Comparison of ENCODE assay signal across 1 cellular context in the genomic region with DNA sequence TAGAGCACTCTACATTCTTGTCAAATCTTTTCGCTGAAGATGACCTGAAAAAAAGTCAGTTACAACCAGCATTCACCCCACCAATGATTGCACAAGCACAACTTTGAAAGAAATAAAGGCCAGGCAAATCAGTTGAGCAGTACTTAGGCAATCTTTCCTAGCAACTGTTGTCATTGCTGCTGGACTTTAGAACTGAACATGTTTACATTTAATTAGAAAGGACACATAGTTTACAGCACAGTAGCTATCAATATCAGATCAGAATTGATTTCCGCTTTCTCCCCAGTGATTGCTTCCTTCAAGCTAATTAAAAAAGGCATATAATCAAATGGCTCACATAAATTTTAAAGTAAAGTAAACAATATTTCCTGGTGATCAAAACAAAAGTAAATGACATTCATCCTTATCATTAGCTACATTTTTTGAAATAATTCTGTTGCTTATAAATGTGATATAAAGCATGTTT.
TF ChIP-seq lines count a peak whose summit lies in the region.

No MANE protein-coding gene starts in this region.

TF ChIP-seq in HepG2, 621 proteins besides CTCF, POLR2A, EP300 and RAD21 (continued from another document and continues in another):
- TF ChIP-seq, protein P1, sequence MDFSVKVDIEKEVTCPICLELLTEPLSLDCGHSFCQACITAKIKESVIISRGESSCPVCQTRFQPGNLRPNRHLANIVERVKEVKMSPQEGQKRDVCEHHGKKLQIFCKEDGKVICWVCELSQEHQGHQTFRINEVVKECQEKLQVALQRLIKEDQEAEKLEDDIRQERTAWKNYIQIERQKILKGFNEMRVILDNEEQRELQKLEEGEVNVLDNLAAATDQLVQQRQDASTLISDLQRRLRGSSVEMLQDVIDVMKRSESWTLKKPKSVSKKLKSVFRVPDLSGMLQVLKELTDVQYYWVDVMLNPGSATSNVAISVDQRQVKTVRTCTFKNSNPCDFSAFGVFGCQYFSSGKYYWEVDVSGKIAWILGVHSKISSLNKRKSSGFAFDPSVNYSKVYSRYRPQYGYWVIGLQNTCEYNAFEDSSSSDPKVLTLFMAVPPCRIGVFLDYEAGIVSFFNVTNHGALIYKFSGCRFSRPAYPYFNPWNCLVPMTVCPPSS (IDR thresholded peaks at IDR 0.05): no peak
- TF ChIP-seq, protein P2, sequence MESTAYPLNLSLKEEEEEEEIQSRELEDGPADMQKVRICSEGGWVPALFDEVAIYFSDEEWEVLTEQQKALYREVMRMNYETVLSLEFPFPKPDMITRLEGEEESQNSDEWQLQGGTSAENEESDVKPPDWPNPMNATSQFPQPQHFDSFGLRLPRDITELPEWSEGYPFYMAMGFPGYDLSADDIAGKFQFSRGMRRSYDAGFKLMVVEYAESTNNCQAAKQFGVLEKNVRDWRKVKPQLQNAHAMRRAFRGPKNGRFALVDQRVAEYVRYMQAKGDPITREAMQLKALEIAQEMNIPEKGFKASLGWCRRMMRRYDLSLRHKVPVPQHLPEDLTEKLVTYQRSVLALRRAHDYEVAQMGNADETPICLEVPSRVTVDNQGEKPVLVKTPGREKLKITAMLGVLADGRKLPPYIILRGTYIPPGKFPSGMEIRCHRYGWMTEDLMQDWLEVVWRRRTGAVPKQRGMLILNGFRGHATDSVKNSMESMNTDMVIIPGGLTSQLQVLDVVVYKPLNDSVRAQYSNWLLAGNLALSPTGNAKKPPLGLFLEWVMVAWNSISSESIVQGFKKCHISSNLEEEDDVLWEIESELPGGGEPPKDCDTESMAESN (CRISPR knock-in tag; conservative IDR thresholded peaks at IDR 0.05): peak; percentile 96
- TF ChIP-seq ZNF777 (CRISPR knock-in tag; IDR thresholded peaks at IDR 0.05): no peak
- no peak for TF ChIP-seq ZNF577 (CRISPR knock-in tag; IDR thresholded peaks at IDR 0.05; ENCODE audit: borderline replicate concordance, low read depth)
- TF ChIP-seq ZSCAN31 (CRISPR knock-in tag; IDR thresholded peaks at IDR 0.05; ENCODE audit: low read depth): peak; percentile 97
- peak; percentile 88 for TF ChIP-seq JUN (CRISPR knock-in tag; IDR thresholded peaks at IDR 0.05)
- TF ChIP-seq HDAC1 (CRISPR knock-in tag; IDR thresholded peaks at IDR 0.05): peak; percentile 97
- peak; percentile 100 for TF ChIP-seq KDM4B (CRISPR knock-in tag; IDR thresholded peaks at IDR 0.05)
- TF ChIP-seq, protein P3, sequence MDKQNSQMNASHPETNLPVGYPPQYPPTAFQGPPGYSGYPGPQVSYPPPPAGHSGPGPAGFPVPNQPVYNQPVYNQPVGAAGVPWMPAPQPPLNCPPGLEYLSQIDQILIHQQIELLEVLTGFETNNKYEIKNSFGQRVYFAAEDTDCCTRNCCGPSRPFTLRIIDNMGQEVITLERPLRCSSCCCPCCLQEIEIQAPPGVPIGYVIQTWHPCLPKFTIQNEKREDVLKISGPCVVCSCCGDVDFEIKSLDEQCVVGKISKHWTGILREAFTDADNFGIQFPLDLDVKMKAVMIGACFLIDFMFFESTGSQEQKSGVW (CRISPR knock-in tag; IDR thresholded peaks at IDR 0.05; ENCODE audit: borderline replicate concordance): no peak
- TF ChIP-seq REXO4 (CRISPR knock-in tag; IDR thresholded peaks at IDR 0.05; ENCODE audit: borderline replicate concordance): no peak
- TF ChIP-seq DR1 (CRISPR knock-in tag; IDR thresholded peaks at IDR 0.05): no peak
- TF ChIP-seq ZBTB7B (CRISPR knock-in tag; IDR thresholded peaks at IDR 0.05): peak; percentile 96
- TF ChIP-seq XBP1 (CRISPR knock-in tag; IDR thresholded peaks at IDR 0.05): peak; percentile 93
- TF ChIP-seq RFX3 (CRISPR knock-in tag; IDR thresholded peaks at IDR 0.05): peak; percentile 94
- TF ChIP-seq, protein P4, sequence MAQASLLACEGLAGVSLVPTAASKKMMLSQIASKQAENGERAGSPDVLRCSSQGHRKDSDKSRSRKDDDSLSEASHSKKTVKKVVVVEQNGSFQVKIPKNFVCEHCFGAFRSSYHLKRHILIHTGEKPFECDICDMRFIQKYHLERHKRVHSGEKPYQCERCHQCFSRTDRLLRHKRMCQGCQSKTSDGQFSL (CRISPR knock-in tag; IDR thresholded peaks at IDR 0.05): no peak
- TF ChIP-seq ZNF572 (CRISPR knock-in tag; IDR thresholded peaks at IDR 0.05): no peak
- TF ChIP-seq DNMT3B (CRISPR knock-in tag; conservative IDR thresholded peaks at IDR 0.05): peak; percentile 100
- TF ChIP-seq ZNF430 (CRISPR knock-in tag; IDR thresholded peaks at IDR 0.05): peak; percentile 95
- no peak for TF ChIP-seq MTA3 (CRISPR knock-in tag; IDR thresholded peaks at IDR 0.05)
- TF ChIP-seq KDM5A (IDR thresholded peaks at IDR 0.05; ENCODE audit: borderline replicate concordance, low read length): peak; percentile 55; the same call in 1 of the 2 replicates
- no peak for TF ChIP-seq ZNF382 (CRISPR knock-in tag; IDR thresholded peaks at IDR 0.05; ENCODE audit: borderline replicate concordance)
- no peak for TF ChIP-seq ZNF75D (CRISPR knock-in tag; IDR thresholded peaks at IDR 0.05; ENCODE audit: borderline replicate concordance)
- peak; percentile 99 for TF ChIP-seq KDM3A (CRISPR knock-in tag; IDR thresholded peaks at IDR 0.05; ENCODE audit: low read depth)
- TF ChIP-seq, protein P5, sequence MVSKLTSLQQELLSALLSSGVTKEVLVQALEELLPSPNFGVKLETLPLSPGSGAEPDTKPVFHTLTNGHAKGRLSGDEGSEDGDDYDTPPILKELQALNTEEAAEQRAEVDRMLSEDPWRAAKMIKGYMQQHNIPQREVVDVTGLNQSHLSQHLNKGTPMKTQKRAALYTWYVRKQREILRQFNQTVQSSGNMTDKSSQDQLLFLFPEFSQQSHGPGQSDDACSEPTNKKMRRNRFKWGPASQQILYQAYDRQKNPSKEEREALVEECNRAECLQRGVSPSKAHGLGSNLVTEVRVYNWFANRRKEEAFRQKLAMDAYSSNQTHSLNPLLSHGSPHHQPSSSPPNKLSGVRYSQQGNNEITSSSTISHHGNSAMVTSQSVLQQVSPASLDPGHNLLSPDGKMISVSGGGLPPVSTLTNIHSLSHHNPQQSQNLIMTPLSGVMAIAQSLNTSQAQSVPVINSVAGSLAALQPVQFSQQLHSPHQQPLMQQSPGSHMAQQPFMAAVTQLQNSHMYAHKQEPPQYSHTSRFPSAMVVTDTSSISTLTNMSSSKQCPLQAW (CRISPR knock-in tag; IDR thresholded peaks at IDR 0.05): peak; percentile 100
- TF ChIP-seq ZBTB3 (CRISPR knock-in tag; IDR thresholded peaks at IDR 0.05; ENCODE audit: borderline replicate concordance, low read depth): peak; percentile 91; the same call in 1 of the 2 replicates
- TF ChIP-seq ATM (IDR thresholded peaks at IDR 0.05; ENCODE audit: borderline replicate concordance): peak; percentile 77; the same call in 1 of the 2 replicates
- peak; percentile 99 for TF ChIP-seq MEF2D (CRISPR knock-in tag; IDR thresholded peaks at IDR 0.05)
- TF ChIP-seq, protein P6, sequence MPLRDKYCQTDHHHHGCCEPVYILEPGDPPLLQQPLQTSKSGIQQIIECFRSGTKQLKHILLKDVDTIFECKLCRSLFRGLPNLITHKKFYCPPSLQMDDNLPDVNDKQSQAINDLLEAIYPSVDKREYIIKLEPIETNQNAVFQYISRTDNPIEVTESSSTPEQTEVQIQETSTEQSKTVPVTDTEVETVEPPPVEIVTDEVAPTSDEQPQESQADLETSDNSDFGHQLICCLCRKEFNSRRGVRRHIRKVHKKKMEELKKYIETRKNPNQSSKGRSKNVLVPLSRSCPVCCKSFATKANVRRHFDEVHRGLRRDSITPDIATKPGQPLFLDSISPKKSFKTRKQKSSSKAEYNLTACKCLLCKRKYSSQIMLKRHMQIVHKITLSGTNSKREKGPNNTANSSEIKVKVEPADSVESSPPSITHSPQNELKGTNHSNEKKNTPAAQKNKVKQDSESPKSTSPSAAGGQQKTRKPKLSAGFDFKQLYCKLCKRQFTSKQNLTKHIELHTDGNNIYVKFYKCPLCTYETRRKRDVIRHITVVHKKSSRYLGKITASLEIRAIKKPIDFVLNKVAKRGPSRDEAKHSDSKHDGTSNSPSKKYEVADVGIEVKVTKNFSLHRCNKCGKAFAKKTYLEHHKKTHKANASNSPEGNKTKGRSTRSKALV (CRISPR knock-in tag; IDR thresholded peaks at IDR 0.05): peak; percentile 87
- peak; percentile 43; the same call in 1 of the 2 replicates for TF ChIP-seq ZNF274 (CRISPR knock-in tag; IDR thresholded peaks at IDR 0.05)
- TF ChIP-seq, protein P7, sequence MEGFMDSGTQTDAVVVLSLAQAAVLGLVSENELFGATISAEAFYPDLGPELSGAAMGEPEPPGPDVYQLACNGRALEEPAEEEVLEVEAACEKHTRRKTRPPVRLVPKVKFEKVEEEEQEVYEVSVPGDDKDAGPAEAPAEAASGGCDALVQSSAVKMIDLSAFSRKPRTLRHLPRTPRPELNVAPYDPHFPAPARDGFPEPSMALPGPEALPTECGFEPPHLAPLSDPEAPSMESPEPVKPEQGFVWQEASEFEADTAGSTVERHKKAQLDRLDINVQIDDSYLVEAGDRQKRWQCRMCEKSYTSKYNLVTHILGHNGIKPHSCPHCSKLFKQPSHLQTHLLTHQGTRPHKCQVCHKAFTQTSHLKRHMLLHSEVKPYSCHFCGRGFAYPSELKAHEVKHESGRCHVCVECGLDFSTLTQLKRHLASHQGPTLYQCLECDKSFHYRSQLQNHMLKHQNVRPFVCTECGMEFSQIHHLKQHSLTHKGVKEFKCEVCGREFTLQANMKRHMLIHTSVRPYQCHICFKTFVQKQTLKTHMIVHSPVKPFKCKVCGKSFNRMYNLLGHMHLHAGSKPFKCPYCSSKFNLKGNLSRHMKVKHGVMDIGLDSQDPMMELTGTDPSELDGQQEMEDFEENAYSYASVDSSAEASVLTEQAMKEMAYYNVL (CRISPR knock-in tag; IDR thresholded peaks at IDR 0.05; ENCODE audit: borderline replicate concordance): peak; percentile 98
- TF ChIP-seq, protein P8, sequence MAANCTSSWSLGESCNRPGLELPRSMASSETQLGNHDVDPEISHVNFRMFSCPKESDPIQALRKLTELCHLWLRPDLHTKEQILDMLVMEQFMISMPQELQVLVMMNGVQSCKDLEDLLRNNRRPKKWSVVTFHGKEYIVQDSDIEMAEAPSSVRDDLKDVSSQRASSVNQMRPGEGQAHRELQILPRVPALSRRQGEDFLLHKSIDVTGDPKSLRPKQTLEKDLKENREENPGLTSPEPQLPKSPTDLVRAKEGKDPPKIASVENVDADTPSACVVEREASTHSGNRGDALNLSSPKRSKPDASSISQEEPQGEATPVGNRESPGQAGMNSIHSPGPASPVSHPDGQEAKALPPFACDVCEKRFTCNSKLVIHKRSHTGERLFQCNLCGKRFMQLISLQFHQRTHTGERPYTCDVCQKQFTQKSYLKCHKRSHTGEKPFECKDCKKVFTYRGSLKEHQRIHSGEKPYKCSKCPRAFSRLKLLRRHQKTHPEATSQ (CRISPR knock-in tag; IDR thresholded peaks at IDR 0.05; ENCODE audit: borderline replicate concordance): peak; percentile 100
- TF ChIP-seq, protein P9, sequence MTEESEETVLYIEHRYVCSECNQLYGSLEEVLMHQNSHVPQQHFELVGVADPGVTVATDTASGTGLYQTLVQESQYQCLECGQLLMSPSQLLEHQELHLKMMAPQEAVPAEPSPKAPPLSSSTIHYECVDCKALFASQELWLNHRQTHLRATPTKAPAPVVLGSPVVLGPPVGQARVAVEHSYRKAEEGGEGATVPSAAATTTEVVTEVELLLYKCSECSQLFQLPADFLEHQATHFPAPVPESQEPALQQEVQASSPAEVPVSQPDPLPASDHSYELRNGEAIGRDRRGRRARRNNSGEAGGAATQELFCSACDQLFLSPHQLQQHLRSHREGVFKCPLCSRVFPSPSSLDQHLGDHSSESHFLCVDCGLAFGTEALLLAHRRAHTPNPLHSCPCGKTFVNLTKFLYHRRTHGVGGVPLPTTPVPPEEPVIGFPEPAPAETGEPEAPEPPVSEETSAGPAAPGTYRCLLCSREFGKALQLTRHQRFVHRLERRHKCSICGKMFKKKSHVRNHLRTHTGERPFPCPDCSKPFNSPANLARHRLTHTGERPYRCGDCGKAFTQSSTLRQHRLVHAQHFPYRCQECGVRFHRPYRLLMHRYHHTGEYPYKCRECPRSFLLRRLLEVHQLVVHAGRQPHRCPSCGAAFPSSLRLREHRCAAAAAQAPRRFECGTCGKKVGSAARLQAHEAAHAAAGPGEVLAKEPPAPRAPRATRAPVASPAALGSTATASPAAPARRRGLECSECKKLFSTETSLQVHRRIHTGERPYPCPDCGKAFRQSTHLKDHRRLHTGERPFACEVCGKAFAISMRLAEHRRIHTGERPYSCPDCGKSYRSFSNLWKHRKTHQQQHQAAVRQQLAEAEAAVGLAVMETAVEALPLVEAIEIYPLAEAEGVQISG (CRISPR knock-in tag; IDR thresholded peaks at IDR 0.05): peak; percentile 87
- TF ChIP-seq KDM1A (CRISPR knock-in tag; IDR thresholded peaks at IDR 0.05): peak; percentile 89
- peak; percentile 88; the same call in 1 of the 2 replicates for TF ChIP-seq ZNF337 (CRISPR knock-in tag; IDR thresholded peaks at IDR 0.05; ENCODE audit: borderline replicate concordance, low read depth)
- no peak for TF ChIP-seq MZF1 (CRISPR knock-in tag; IDR thresholded peaks at IDR 0.05; ENCODE audit: borderline replicate concordance)
- TF ChIP-seq, protein P10, sequence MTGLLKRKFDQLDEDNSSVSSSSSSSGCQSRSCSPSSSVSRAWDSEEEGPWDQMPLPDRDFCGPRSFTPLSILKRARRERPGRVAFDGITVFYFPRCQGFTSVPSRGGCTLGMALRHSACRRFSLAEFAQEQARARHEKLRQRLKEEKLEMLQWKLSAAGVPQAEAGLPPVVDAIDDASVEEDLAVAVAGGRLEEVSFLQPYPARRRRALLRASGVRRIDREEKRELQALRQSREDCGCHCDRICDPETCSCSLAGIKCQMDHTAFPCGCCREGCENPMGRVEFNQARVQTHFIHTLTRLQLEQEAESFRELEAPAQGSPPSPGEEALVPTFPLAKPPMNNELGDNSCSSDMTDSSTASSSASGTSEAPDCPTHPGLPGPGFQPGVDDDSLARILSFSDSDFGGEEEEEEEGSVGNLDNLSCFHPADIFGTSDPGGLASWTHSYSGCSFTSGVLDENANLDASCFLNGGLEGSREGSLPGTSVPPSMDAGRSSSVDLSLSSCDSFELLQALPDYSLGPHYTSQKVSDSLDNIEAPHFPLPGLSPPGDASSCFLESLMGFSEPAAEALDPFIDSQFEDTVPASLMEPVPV (CRISPR knock-in tag; IDR thresholded peaks at IDR 0.05): peak; percentile 97
- TF ChIP-seq TCF12 (IDR thresholded peaks at IDR 0.05): no peak
- peak; percentile 98 for TF ChIP-seq TCF12 (CRISPR knock-in tag; IDR thresholded peaks at IDR 0.05)
- TF ChIP-seq ZFX (CRISPR knock-in tag; IDR thresholded peaks at IDR 0.05; ENCODE audit: low read depth): peak; percentile 59
- peak; percentile 91 for TF ChIP-seq ZNF335 (CRISPR knock-in tag; IDR thresholded peaks at IDR 0.05)
- peak; percentile 77; the same call in 1 of the 2 replicates for TF ChIP-seq JDP2 (CRISPR knock-in tag; IDR thresholded peaks at IDR 0.05; ENCODE audit: borderline replicate concordance)
- TF ChIP-seq BRCA1 (CRISPR knock-in tag; IDR thresholded peaks at IDR 0.05): peak; percentile 96
- TF ChIP-seq FOXK1 (CRISPR knock-in tag; IDR thresholded peaks at IDR 0.05; ENCODE audit: borderline replicate concordance, low read depth): peak; percentile 100
- TF ChIP-seq, protein P11, sequence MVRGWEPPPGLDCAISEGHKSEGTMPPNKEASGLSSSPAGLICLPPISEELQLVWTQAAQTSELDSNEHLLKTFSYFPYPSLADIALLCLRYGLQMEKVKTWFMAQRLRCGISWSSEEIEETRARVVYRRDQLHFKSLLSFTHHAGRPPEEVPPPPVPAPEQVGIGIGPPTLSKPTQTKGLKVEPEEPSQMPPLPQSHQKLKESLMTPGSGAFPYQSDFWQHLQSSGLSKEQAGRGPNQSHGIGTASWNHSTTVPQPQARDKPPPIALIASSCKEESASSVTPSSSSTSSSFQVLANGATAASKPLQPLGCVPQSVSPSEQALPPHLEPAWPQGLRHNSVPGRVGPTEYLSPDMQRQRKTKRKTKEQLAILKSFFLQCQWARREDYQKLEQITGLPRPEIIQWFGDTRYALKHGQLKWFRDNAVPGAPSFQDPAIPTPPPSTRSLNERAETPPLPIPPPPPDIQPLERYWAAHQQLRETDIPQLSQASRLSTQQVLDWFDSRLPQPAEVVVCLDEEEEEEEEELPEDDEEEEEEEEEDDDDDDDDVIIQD (CRISPR knock-in tag; IDR thresholded peaks at IDR 0.05; ENCODE audit: low read depth): peak; percentile 100
- no peak for TF ChIP-seq MATR3 (CRISPR knock-in tag; IDR thresholded peaks at IDR 0.05)
- peak; percentile 97 for TF ChIP-seq KLF9 (CRISPR knock-in tag; IDR thresholded peaks at IDR 0.05; ENCODE audit: low read depth)
